13 cellular contexts compared by ENCODE assay signal in genomic region chr1:2321258-2321657, GRCh38.
DNase-seq lines count a peak whose midpoint lies in the region; ATAC-seq and TF ChIP-seq lines count a peak whose summit lies in the region.
"Had no signal": no experiment of that assay in that cellular context is flagged by ENCODE, and none has a peak within 500 bp of the region (broad histone marks: within the 10 kb centered on the region; RNA-seq: fewer than 3 reads in every experiment).

No MANE protein-coding gene starts in this region.

- TF ChIP-seq CTCF in coronary artery (IDR thresholded peaks at IDR 0.05) (no peak), neural cell (IDR thresholded peaks at IDR 0.05; ENCODE audit: poor library complexity, severe bottlenecking) (no peak), thoracic aorta (IDR thresholded peaks at IDR 0.05) (no peak), GM10266 (IDR thresholded peaks at IDR 0.05; ENCODE audit: control insufficient read depth, insufficient read depth, low read depth, missing control alignments) (no peak)

- H3K27ac ChIP-seq in coronary artery (peak overlapping the region; percentile 78 to 97), neural cell (ENCODE audit: low read length) (no peak overlapping the region), thoracic aorta (peak overlapping the region; percentile 94 to 97)
- H3K27ac ChIP-seq: neutrophil had no signal

- H3F3A ChIP-seq in neural cell (ENCODE audit: insufficient read depth, low read length, poor library complexity, severe bottlenecking) = peaks cover 5% of the 10 kb centered on the region

- TF ChIP-seq RAD21 in Ishikawa (IDR thresholded peaks at IDR 0.05; ENCODE audit: low read depth) (no peak), neural cell (conservative IDR thresholded peaks at IDR 0.05) (no peak)

- no peaks in the 10 kb centered on the region for H3K36me3 ChIP-seq in neural cell (ENCODE audit: insufficient read depth, low read length)
- no peaks in the 10 kb centered on the region for H3K36me3 ChIP-seq in thoracic aorta
- H3K36me3 ChIP-seq: neutrophil had no signal

- H3K4me3 ChIP-seq in coronary artery (peak overlapping the region; percentile 20), neural cell (ENCODE audit: low read length) (no peak overlapping the region), thoracic aorta (peak overlapping the region; percentile 60)

- H3K9me3 ChIP-seq in neural cell (ENCODE audit: low read length) (no peaks in the 10 kb centered on the region), thoracic aorta (no peaks in the 10 kb centered on the region)
- H3K9me3 ChIP-seq: neutrophil had no signal

- H3K9me2 ChIP-seq in neural cell (ENCODE audit: insufficient read depth, low read length) = no peaks in the 10 kb centered on the region

- no peak for DNase-seq in coronary artery (ENCODE audit: low spot score)
- DNase-seq in thoracic aorta (ENCODE audit: low spot score) = no peak
- DNase-seq in NCI-H446 treated with DMSO at 0.1 percent for 48 hours (lab: John Stamatoyannopoulos, UW) = no peak
- no peak for DNase-seq in GM10266 (ENCODE audit: extremely low spot score)
- no peak for DNase-seq in activated CD4-positive, CD25-positive, alpha-beta regulatory T cell (lab: John Stamatoyannopoulos, UW)
- DNase-seq in left lobe of liver (ENCODE audit: low spot score) = no peak
- DNase-seq: activated T-cell treated with anti-CD3 and anti-CD28 coated beads, Interleukin-2, amount 50 U/mL, for 72 hours; amniotic stem cell; NCI-H1436; NCI-H446 had no signal

- H2AFZ ChIP-seq in neural cell (ENCODE audit: low read depth, low read length) = no peak overlapping the region

- no peaks in the 10 kb centered on the region for H4K20me1 ChIP-seq in neural cell (ENCODE audit: insufficient read depth)

- H3K79me2 ChIP-seq in neural cell (replicated peaks; ENCODE audit: insufficient read depth, low read length) = no peaks in the 10 kb centered on the region

- ATAC-seq in thoracic aorta (ENCODE audit: insufficient number of reproducible peaks, low FRiP score, low read depth) (no peak), left lobe of liver (no peak)
- ATAC-seq: activated T-cell treated with anti-CD3 and anti-CD28 coated beads, Interleukin-2, amount 50 U/mL, for 72 hours had no signal

- H3K4me2 ChIP-seq in neural cell (ENCODE audit: low read length) = no peak overlapping the region

- peaks cover 31 to 63% of the 10 kb centered on the region in 2 donors for H3K4me1 ChIP-seq in thoracic aorta (ENCODE audit: control insufficient read depth in 1 of 2, low read depth in 2 of 2)

- peaks cover 5% of the 10 kb centered on the region for H3K27me3 ChIP-seq in neural cell (ENCODE audit: insufficient read depth, low read depth, low read length)
- no peaks in the 10 kb centered on the region for H3K27me3 ChIP-seq in thoracic aorta (replicated peaks; ENCODE audit: insufficient read depth)

- TF ChIP-seq EP300 in Ishikawa (IDR thresholded peaks at IDR 0.05; ENCODE audit: borderline replicate concordance) (no peak), neural cell (conservative IDR thresholded peaks at IDR 0.05; ENCODE audit: poor library complexity, severe bottlenecking) (no peak)

- H3K9ac ChIP-seq in neural cell (ENCODE audit: low read length) = peak overlapping the region; percentile 16

TF ChIP-seq in Ishikawa, 13 proteins besides CTCF, POLR2A, EP300 and RAD21:
- TF ChIP-seq ZBTB7A (IDR thresholded peaks at IDR 0.05; ENCODE audit: low read depth) (0 out of 2 replicates have a peak, but pooled peaks have one; percentile 51), USF1 (IDR thresholded peaks at IDR 0.05) (no peak), TCF12 (IDR thresholded peaks at IDR 0.05; ENCODE audit: low read depth) (no peak), CEBPB (IDR thresholded peaks at IDR 0.05) (no peak)

TF ChIP-seq in neural cell, 6 proteins besides CTCF, POLR2A, EP300 and RAD21:
- TF ChIP-seq POLR2AphosphoS5 (IDR thresholded peaks at IDR 0.05) (no peak), TAF1 (IDR thresholded peaks at IDR 0.05; ENCODE audit: low read depth) (no peak)
